In the genomic region with DNA sequence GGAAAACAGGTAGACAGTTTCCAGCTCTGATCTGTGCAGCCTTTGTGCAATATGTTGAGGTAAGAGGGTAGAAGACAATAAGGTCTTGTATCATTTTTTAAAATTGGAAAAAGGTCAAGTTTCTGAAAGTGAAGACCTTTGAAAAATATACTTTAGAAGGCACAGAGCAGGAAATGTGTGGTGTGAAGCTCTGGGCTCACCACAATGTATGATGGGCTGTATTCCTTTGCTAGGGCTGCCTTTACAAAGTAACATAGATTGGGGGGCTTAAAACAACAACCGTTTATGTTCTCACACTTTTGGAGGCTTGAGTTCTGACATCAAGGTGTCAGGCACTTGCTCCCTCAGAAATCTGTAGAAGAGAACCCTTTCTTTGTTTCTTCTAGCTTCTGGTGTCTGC, we compare ENCODE assay signal across 19 cellular contexts.
A peak's percentile ranks its signal among the peaks of the same experiment; 100 is the strongest.
DNase-seq lines count a peak whose midpoint lies in the region; ATAC-seq lines count a peak whose summit lies in the region.
"Had no signal": no experiment of that assay in that cellular context is flagged by ENCODE, and none has a peak within 500 bp of the region (broad histone marks: within the 10 kb centered on the region; RNA-seq: fewer than 3 reads in every experiment).

No MANE protein-coding gene starts in this region.

- peak overlapping the region; percentile 95 for H3K27ac Mint-ChIP-seq in activated CD4-positive, alpha-beta T cell treated with anti-CD3 and anti-CD28 coated beads, Interleukin-2, amount 10 ng/mL, durations not matched to agents 24 days and 14 days
- H3K27ac Mint-ChIP-seq in activated naive CD8-positive, alpha-beta T cell treated with anti-CD3 and anti-CD28 coated beads, Interleukin-2, amount 50 U/mL, for 24 hours: peak overlapping the region; percentile 97
- H3K27ac Mint-ChIP-seq: CD8-positive, alpha-beta T cell; nephron had no signal

- intact Hi-C loops in activated CD4-positive, alpha-beta T cell treated with anti-CD3 and anti-CD28 coated beads, Interleukin-2, amount 10 ng/mL, durations not matched to agents 24 days and 14 days (cut with micrococcal nuclease): loop anchor here (2.0 to 10.0 kb wide), 6 partner anchors 21 to 703 kb away; no protein-coding TSS in a partner anchor

- H3K27me3 ChIP-seq in skeletal muscle satellite cell (ENCODE audit: control insufficient read depth, insufficient read depth, low read length): no peaks in the 10 kb centered on the region
- H3K27me3 ChIP-seq: adrenal gland, esophagus muscularis mucosa, spleen, upper lobe of left lung had no signal

- H3K27me3 Mint-ChIP-seq in activated CD4-positive, alpha-beta T cell treated with anti-CD3 and anti-CD28 coated beads, Interleukin-2, amount 10 ng/mL, durations not matched to agents 24 days and 14 days: no peaks in the 10 kb centered on the region
- no peaks in the 10 kb centered on the region for H3K27me3 Mint-ChIP-seq in activated naive CD8-positive, alpha-beta T cell treated with anti-CD3 and anti-CD28 coated beads, Interleukin-2, amount 50 U/mL, for 24 hours

- peak overlapping the region; percentile 29 for H3K4me3 Mint-ChIP-seq in activated CD4-positive, alpha-beta T cell treated with anti-CD3 and anti-CD28 coated beads, Interleukin-2, amount 10 ng/mL, durations not matched to agents 24 days and 14 days
- H3K4me3 Mint-ChIP-seq in activated naive CD8-positive, alpha-beta T cell treated with anti-CD3 and anti-CD28 coated beads, Interleukin-2, amount 50 U/mL, for 24 hours: peak overlapping the region; percentile 66
- H3K4me3 Mint-ChIP-seq: CD8-positive, alpha-beta T cell; nephron had no signal

- H3K4me3 ChIP-seq in skeletal muscle satellite cell (ENCODE audit: low read length): no peak overlapping the region
- H3K4me3 ChIP-seq: adrenal gland, esophagus muscularis mucosa, lung, spleen, upper lobe of left lung had no signal

- H3K9ac ChIP-seq in skeletal muscle satellite cell (ENCODE audit: low read depth, low read length): peak overlapping the region; percentile 64

- DNase-seq in activated CD4-positive, alpha-beta T cell treated with anti-CD3 and anti-CD28 coated beads, Interleukin-2, amount 10 ng/mL, durations not matched to agents 24 days and 14 days: no peak
- no peak for DNase-seq in activated CD4-positive, alpha-beta T cell treated with anti-CD3 and anti-CD28 coated beads, Interleukin-2, amount 50 U/mL, for 1 hour
- no peak for DNase-seq in activated naive CD8-positive, alpha-beta T cell treated with anti-CD3 and anti-CD28 coated beads, Interleukin-2, amount 50 U/mL, for 24 hours
- DNase-seq in COR-L47 (lab: John Stamatoyannopoulos, UW) (no peak), ureter (ENCODE audit: low spot score) (no peak)
- DNase-seq: caudate nucleus; Kasumi-1; NCI-H1417; spleen; stimulated activated naive CD4-positive, alpha-beta T cell treated with Interleukin-2 at 50 U/mL for 16 hours; upper lobe of left lung had no signal

- H3K36me3 ChIP-seq in KOPT-K1 (ENCODE audit: insufficient read depth, low read length) (no peaks in the 10 kb centered on the region), skeletal muscle satellite cell (ENCODE audit: insufficient read depth, low read length) (no peaks in the 10 kb centered on the region)
- H3K36me3 ChIP-seq: adrenal gland, esophagus muscularis mucosa, spleen, upper lobe of left lung had no signal

- ATAC-seq in activated naive CD8-positive, alpha-beta T cell treated with anti-CD3 and anti-CD28 coated beads, Interleukin-2, amount 50 U/mL, for 24 hours: peak; percentile 2
- ATAC-seq in HG03045 (IDR thresholded peaks at IDR 0.05; ENCODE audit: unreplicated experiment): no peak
- ATAC-seq: CD8-positive, alpha-beta T cell had no signal

- H3K9me3 ChIP-seq in KOPT-K1 (ENCODE audit: insufficient read depth, low read length, poor library complexity, severe bottlenecking) (no peaks in the 10 kb centered on the region), skeletal muscle satellite cell (replicated peaks; ENCODE audit: low read length) (no peaks in the 10 kb centered on the region)
- H3K9me3 ChIP-seq: adrenal gland, esophagus muscularis mucosa, spleen, upper lobe of left lung had no signal

- peaks cover 62% of the 10 kb centered on the region for H3K4me1 ChIP-seq in skeletal muscle satellite cell (ENCODE audit: control insufficient read depth, insufficient read depth, low read length)

- H3K36me3 Mint-ChIP-seq in activated CD4-positive, alpha-beta T cell treated with anti-CD3 and anti-CD28 coated beads, Interleukin-2, amount 10 ng/mL, durations not matched to agents 24 days and 14 days (ENCODE audit: low read depth): peaks cover 6% of the 10 kb centered on the region
- peaks cover 22% of the 10 kb centered on the region for H3K36me3 Mint-ChIP-seq in activated naive CD8-positive, alpha-beta T cell treated with anti-CD3 and anti-CD28 coated beads, Interleukin-2, amount 50 U/mL, for 24 hours (ENCODE audit: low read depth)
- H3K36me3 Mint-ChIP-seq: CD8-positive, alpha-beta T cell had no signal

- no peak overlapping the region for H3K4me2 ChIP-seq in skeletal muscle satellite cell (ENCODE audit: low read length)

- peak overlapping the region; percentile 74 for H3K27ac ChIP-seq in KOPT-K1 (ENCODE audit: low read depth, low read length, poor library complexity, severe bottlenecking)
- H3K27ac ChIP-seq: adrenal gland, esophagus muscularis mucosa, upper lobe of left lung had no signal

- peaks cover 12% of the 10 kb centered on the region for H3K9me3 Mint-ChIP-seq in activated CD4-positive, alpha-beta T cell treated with anti-CD3 and anti-CD28 coated beads, Interleukin-2, amount 10 ng/mL, durations not matched to agents 24 days and 14 days
- H3K9me3 Mint-ChIP-seq in activated naive CD8-positive, alpha-beta T cell treated with anti-CD3 and anti-CD28 coated beads, Interleukin-2, amount 50 U/mL, for 24 hours: peaks cover 8% of the 10 kb centered on the region
- H3K9me3 Mint-ChIP-seq: CD8-positive, alpha-beta T cell had no signal

- H3K4me1 Mint-ChIP-seq in activated CD4-positive, alpha-beta T cell treated with anti-CD3 and anti-CD28 coated beads, Interleukin-2, amount 10 ng/mL, durations not matched to agents 24 days and 14 days: peaks cover 81% of the 10 kb centered on the region
- H3K4me1 Mint-ChIP-seq in activated naive CD8-positive, alpha-beta T cell treated with anti-CD3 and anti-CD28 coated beads, Interleukin-2, amount 50 U/mL, for 24 hours: peaks cover 98% of the 10 kb centered on the region
